In the genomic region with DNA sequence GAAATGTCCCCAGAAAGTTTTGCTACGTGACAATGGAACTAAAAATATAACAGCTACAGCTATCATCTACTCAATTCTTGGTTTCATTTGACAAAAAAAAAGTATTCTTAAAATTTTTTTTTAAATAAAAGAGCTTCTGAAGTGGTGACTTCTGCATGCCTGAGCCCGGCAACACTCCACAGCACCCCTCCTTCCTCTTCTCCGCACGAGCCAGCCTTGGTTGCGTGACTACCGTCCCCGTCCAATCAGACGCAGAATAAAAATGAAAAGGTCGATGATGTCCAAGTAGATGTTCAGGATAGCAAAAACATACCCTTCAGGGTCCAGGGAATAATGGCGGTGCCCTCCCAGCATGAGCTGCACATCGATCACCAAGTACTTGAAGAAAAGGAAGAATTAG, we compare ENCODE assay signal across 29 cellular contexts.
"Had no signal": no experiment of that assay in that cellular context is flagged by ENCODE, and none has a peak within 500 bp of the region (broad histone marks: within the 10 kb centered on the region; RNA-seq: fewer than 3 reads in every experiment).

No MANE protein-coding gene starts in this region.

- H3K9me3 ChIP-seq: mucosa of descending colon, pancreas, prostate gland, stomach, testis, thyroid gland, transverse colon, upper lobe of left lung had no signal

- H3K4me1 ChIP-seq: left ventricle myocardium inferior, pancreas, prostate gland, stomach, thyroid gland, transverse colon, upper lobe of left lung had no signal

- H3K9me3 Mint-ChIP-seq: natural killer cell treated with Interleukin-12 subunit alpha and Interleukin-12 subunit beta and Interleukin-15 and Interleukin-18, amount 100 ng/mL, for 72 hours had no signal

- DNase-seq: hippocampal formation; left colon; left ventricle myocardium inferior; mesendoderm; midbrain; mucosa of descending colon; naive thymus-derived CD4-positive, alpha-beta T cell; pancreas; posterior cingulate gyrus; retina; right cardiac atrium; stimulated activated CD4-positive, alpha-beta T cell treated with anti-CD3 and anti-CD28 coated beads, Interleukin-12 subunit alpha, Interleukin-12 subunit beta, amount 100 ng/mL, for 4 hours; stimulated activated CD4-positive, alpha-beta T cell treated with anti-CD3 and anti-CD28 coated beads, Interleukin-15, amount 100 ng/mL, for 24 hours; stimulated activated CD4-positive, alpha-beta T cell treated with anti-CD3 and anti-CD28 coated beads, Interleukin-2, amount 100 ng/mL, for 24 hours; stimulated activated CD4-positive, alpha-beta T cell treated with anti-CD3 and anti-CD28 coated beads, Interleukin-4, amount 100 ng/mL, for 1 hour; stimulated activated naive B cell treated with anti-CD40 and anti-IgM and Interleukin-4, amounts not matched to agents 10 μg/mL and 1 μg/mL and 100 μg/mL, for 72 hours; stimulated activated naive CD8-positive, alpha-beta T cell treated with anti-CD3 and anti-CD28 coated beads, Interleukin-15, Interleukin-2, amounts not matched to agents 100 U/mL and 50 U/mL, for 24 hours; stomach; testis; thyroid gland; transverse colon; upper lobe of left lung had no signal

- H3K27ac Mint-ChIP-seq: naive thymus-derived CD4-positive, alpha-beta T cell; natural killer cell treated with Interleukin-12 subunit alpha and Interleukin-12 subunit beta and Interleukin-15 and Interleukin-18, amount 100 ng/mL, for 72 hours; stimulated activated naive B cell treated with anti-CD40 and anti-IgM and Interleukin-4, amounts not matched to agents 10 μg/mL and 1 μg/mL and 100 μg/mL, for 72 hours had no signal

- H3K4me3 Mint-ChIP-seq: naive thymus-derived CD4-positive, alpha-beta T cell; natural killer cell treated with Interleukin-12 subunit alpha and Interleukin-12 subunit beta and Interleukin-15 and Interleukin-18, amount 100 ng/mL, for 72 hours; stimulated activated naive B cell treated with anti-CD40 and anti-IgM and Interleukin-4, amounts not matched to agents 10 μg/mL and 1 μg/mL and 100 μg/mL, for 72 hours had no signal

- H3K4me1 Mint-ChIP-seq: naive thymus-derived CD4-positive, alpha-beta T cell; stimulated activated naive B cell treated with anti-CD40 and anti-IgM and Interleukin-4, amounts not matched to agents 10 μg/mL and 1 μg/mL and 100 μg/mL, for 72 hours had no signal

- H3K36me3 Mint-ChIP-seq: naive thymus-derived CD4-positive, alpha-beta T cell; natural killer cell treated with Interleukin-12 subunit alpha and Interleukin-12 subunit beta and Interleukin-15 and Interleukin-18, amount 100 ng/mL, for 72 hours; stimulated activated naive B cell treated with anti-CD40 and anti-IgM and Interleukin-4, amounts not matched to agents 10 μg/mL and 1 μg/mL and 100 μg/mL, for 72 hours had no signal

- ATAC-seq: left colon; mucosa of descending colon; naive thymus-derived CD4-positive, alpha-beta T cell; natural killer cell treated with Interleukin-12 subunit alpha and Interleukin-12 subunit beta and Interleukin-15 and Interleukin-18, amount 100 ng/mL, for 72 hours; pancreas; right cardiac atrium; sciatic nerve; stimulated activated naive B cell treated with anti-CD40 and anti-IgM and Interleukin-4, amounts not matched to agents 10 μg/mL and 1 μg/mL and 100 μg/mL, for 72 hours; stimulated activated naive CD8-positive, alpha-beta T cell treated with anti-CD3 and anti-CD28 coated beads, Interleukin-15, Interleukin-2, amounts not matched to agents 100 U/mL and 50 U/mL, for 24 hours had no signal

- H3K36me3 ChIP-seq: left ventricle myocardium inferior, pancreas, prostate gland, stomach, thyroid gland, transverse colon, upper lobe of left lung had no signal

- FAIRE-seq: keratinocyte, pancreas, urothelium cell line had no signal

- H3K27me3 ChIP-seq: pancreas, stomach, testis, thyroid gland, upper lobe of left lung had no signal

- H3K4me3 ChIP-seq: left ventricle myocardium inferior, lung, mucosa of descending colon, pancreas, prostate gland, skin epidermis, stomach, testis, thyroid gland, transverse colon, upper lobe of left lung had no signal

- H3K27ac ChIP-seq: left ventricle myocardium inferior, pancreas, prostate gland, skin epidermis, stomach, testis, thyroid gland, transverse colon, upper lobe of left lung had no signal
